1 cellular context compared by ENCODE assay signal in the genomic region with DNA sequence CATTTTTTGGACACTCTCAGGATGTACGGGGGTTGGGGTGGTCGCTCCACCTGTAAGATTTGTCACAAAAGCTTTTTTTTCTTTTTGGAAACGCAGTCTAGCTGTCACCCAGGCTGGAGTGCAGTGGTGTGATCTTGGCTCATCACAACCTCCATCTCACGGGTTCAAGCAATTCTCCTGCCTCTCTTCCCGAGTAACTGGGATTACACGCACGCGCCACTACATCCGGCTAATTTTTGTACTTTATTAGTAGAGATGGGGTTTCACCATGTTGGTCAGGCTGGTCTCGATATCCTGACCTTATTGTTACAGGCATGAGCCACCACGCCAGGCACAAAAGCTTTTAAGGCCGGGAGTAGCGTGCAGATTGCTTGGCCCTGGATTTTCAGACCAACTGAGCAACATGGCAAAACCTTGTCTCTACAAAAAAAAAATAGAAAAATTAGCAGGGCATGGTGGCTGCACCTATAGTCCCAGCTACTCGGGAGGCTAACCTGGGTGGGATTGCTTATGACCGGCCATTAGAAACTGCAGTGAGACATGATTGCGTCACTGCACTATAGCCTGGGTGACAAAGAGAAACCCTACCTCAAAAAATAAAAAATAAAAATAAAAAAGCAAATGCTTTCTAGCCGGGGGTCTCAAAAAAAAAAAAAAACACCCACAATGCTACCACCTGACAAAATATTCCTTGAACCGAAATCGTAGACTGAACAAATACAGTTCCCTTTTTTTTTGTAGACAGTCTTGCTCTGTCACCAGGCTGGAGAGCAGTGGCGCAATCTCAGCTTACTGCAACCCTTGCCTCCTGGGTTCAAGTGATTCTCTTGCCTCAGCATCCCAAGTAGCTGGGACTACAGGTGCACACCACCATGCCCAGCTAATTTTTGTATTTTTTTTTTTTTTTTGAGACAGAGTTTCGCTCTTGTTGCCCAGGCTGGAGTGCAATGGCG.
TF ChIP-seq lines count a peak whose summit lies in the region.

No MANE protein-coding gene starts in this region.

TF ChIP-seq in SK-N-SH, 30 proteins besides CTCF, POLR2A, EP300 and RAD21 (continued from another document):
- TF ChIP-seq EZH2phosphoT487 (IDR thresholded peaks at IDR 0.05; ENCODE audit: borderline replicate concordance, low read depth) (no peak), NRF1 (IDR thresholded peaks at IDR 0.05; ENCODE audit: low read depth, low read length) (no peak), CHD2 (IDR thresholded peaks at IDR 0.05; ENCODE audit: low read length, partially characterized antibody) (no peak), MEF2A (IDR thresholded peaks at IDR 0.05; ENCODE audit: borderline replicate concordance, low read depth) (no peak), YY1 (IDR thresholded peaks at IDR 0.05; ENCODE audit: low read depth) (no peak), RCOR1 (IDR thresholded peaks at IDR 0.05; ENCODE audit: low read length) (no peak)
- TF ChIP-seq, protein P1, sequence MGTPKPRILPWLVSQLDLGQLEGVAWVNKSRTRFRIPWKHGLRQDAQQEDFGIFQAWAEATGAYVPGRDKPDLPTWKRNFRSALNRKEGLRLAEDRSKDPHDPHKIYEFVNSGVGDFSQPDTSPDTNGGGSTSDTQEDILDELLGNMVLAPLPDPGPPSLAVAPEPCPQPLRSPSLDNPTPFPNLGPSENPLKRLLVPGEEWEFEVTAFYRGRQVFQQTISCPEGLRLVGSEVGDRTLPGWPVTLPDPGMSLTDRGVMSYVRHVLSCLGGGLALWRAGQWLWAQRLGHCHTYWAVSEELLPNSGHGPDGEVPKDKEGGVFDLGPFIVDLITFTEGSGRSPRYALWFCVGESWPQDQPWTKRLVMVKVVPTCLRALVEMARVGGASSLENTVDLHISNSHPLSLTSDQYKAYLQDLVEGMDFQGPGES (IDR thresholded peaks at IDR 0.05; ENCODE audit: low read depth, low read length): no peak
- TF ChIP-seq, protein P2, sequence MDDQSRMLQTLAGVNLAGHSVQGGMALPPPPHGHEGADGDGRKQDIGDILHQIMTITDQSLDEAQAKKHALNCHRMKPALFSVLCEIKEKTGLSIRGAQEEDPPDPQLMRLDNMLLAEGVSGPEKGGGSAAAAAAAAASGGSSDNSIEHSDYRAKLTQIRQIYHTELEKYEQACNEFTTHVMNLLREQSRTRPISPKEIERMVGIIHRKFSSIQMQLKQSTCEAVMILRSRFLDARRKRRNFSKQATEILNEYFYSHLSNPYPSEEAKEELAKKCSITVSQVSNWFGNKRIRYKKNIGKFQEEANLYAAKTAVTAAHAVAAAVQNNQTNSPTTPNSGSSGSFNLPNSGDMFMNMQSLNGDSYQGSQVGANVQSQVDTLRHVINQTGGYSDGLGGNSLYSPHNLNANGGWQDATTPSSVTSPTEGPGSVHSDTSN (IDR thresholded peaks at IDR 0.05): no peak
TF ChIP-seq in SK-N-SH: peak in this region for 0.
